9 cellular contexts compared by ENCODE assay signal in genomic region chr2:187658952-187659525, GRCh38.
DNase-seq lines count a peak whose midpoint lies in the region; ATAC-seq, FAIRE-seq and TF ChIP-seq lines count a peak whose summit lies in the region.
"Had no signal": no experiment of that assay in that cellular context is flagged by ENCODE, and none has a peak within 500 bp of the region (broad histone marks: within the 10 kb centered on the region; RNA-seq: fewer than 3 reads in every experiment).

No MANE protein-coding gene starts in this region.

- H3K9me3 ChIP-seq in K562 (replicated peaks; ENCODE audit: control insufficient read depth, insufficient read depth, low read depth, low read length): no peaks in the 10 kb centered on the region
- H3K9me3 ChIP-seq: thoracic aorta had no signal

- no peak overlapping the region for H3K4me2 ChIP-seq in K562 (ENCODE audit: insufficient read depth, low read length)

- no peaks in the 10 kb centered on the region for H3K79me2 ChIP-seq in K562 (ENCODE audit: control insufficient read depth, insufficient read depth, low read length)

- no peaks in the 10 kb centered on the region for H3K9me1 ChIP-seq in K562 (ENCODE audit: control insufficient read depth, insufficient read depth, low read length)

- no peaks in the 10 kb centered on the region for H3K27me3 ChIP-seq in K562 (ENCODE audit: control insufficient read depth in 2 of 2, insufficient read depth in 2 of 2, low read length in 2 of 2)

- H4K20me1 ChIP-seq in K562 (replicated peaks; ENCODE audit: control insufficient read depth, insufficient read depth, low read length): no peaks in the 10 kb centered on the region

- ATAC-seq in K562: peak; percentile 94
- ATAC-seq in GM19467 (IDR thresholded peaks at IDR 0.05; ENCODE audit: unreplicated experiment): no peak
- ATAC-seq in natural killer cell treated with Interleukin-12 subunit alpha and Interleukin-12 subunit beta and Interleukin-15 and Interleukin-18, amount 100 ng/mL, for 72 hours: no peak
- no peak for ATAC-seq in HG03097 (IDR thresholded peaks at IDR 0.05; ENCODE audit: low FRiP score, unreplicated experiment)

- no peak overlapping the region for H3K4me3 Mint-ChIP-seq in nephron progenitor cell
- no peak overlapping the region for H3K4me3 Mint-ChIP-seq in natural killer cell treated with Interleukin-12 subunit alpha and Interleukin-12 subunit beta and Interleukin-15 and Interleukin-18, amount 100 ng/mL, for 72 hours

- 0 out of 2 replicates have a peak, but pooled peaks have one; percentile 6 for TF ChIP-seq CTCF in GM12874 (IDR thresholded peaks at IDR 0.05; ENCODE audit: insufficient read depth, low read depth, low read length)
- peak; percentile 42 to 57 (median 48) for TF ChIP-seq CTCF in K562 (IDR thresholded peaks at IDR 0.05 in 2 of 3, conservative IDR thresholded peaks at IDR 0.05 in 1 of 3; ENCODE audit: insufficient read depth in 2 of 3, low read depth in 1 of 3, low read length in 3 of 3)
- peak; percentile 47 for TF ChIP-seq CTCF in nephron progenitor cell (IDR thresholded peaks at IDR 0.05)

- H3K27me3 Mint-ChIP-seq in nephron progenitor cell (ENCODE audit: low read depth, poor library complexity): peaks cover 3% of the 10 kb centered on the region
- H3K27me3 Mint-ChIP-seq in natural killer cell treated with Interleukin-12 subunit alpha and Interleukin-12 subunit beta and Interleukin-15 and Interleukin-18, amount 100 ng/mL, for 72 hours: no peaks in the 10 kb centered on the region

- in situ Hi-C loops in K562 (cut with MboI): no loop called here

- TF ChIP-seq POLR2A in K562 (conservative IDR thresholded peaks at IDR 0.05): no peak

- H3K4me3 ChIP-seq in K562: no peak overlapping the region
- H3K4me3 ChIP-seq: thoracic aorta had no signal

- intact Hi-C loops in K562 (cut with micrococcal nuclease): no loop called here

- no peak overlapping the region for H3K27ac Mint-ChIP-seq in nephron progenitor cell
- H3K27ac Mint-ChIP-seq in natural killer cell treated with Interleukin-12 subunit alpha and Interleukin-12 subunit beta and Interleukin-15 and Interleukin-18, amount 100 ng/mL, for 72 hours: no peak overlapping the region

- no peaks in the 10 kb centered on the region for H3K36me3 ChIP-seq in K562 (ENCODE audit: control insufficient read depth, insufficient read depth, low read length)
- H3K36me3 ChIP-seq: thoracic aorta had no signal

- no peak overlapping the region for H3K27ac ChIP-seq in K562 (ENCODE audit: extremely low read depth, low read depth, low read length)
- H3K27ac ChIP-seq: thoracic aorta had no signal

- H3K4me1 ChIP-seq in K562 (replicated peaks in 1 of 2; ENCODE audit: control insufficient read depth in 2 of 2, insufficient read depth in 2 of 2, low read length in 2 of 2): no peaks in the 10 kb centered on the region

- no TSS peak for BruUV-seq in K562 (replicated peaks; lab: Mats Ljungman, UMichigan)

- no peaks in the 10 kb centered on the region for H3K36me3 Mint-ChIP-seq in nephron progenitor cell (ENCODE audit: low read depth)
- no peaks in the 10 kb centered on the region for H3K36me3 Mint-ChIP-seq in natural killer cell treated with Interleukin-12 subunit alpha and Interleukin-12 subunit beta and Interleukin-15 and Interleukin-18, amount 100 ng/mL, for 72 hours

- DNase-seq in HPDE6-E6E7 (ENCODE audit: extremely low spot score) (peak; percentile 8), K562 (ENCODE audit: extremely low read depth in 1 of 4, low spot score in 3 of 4) (peak in 2 of 4 experiments; percentile 34 to 41), nephron progenitor cell (peak; percentile 5), globus pallidus (ENCODE audit: low spot score) (no peak)
- no peak for DNase-seq in natural killer cell treated with Interleukin-12 subunit alpha and Interleukin-12 subunit beta and Interleukin-15 and Interleukin-18, amount 100 ng/mL, for 72 hours (ENCODE audit: low spot score)

- H2AFZ ChIP-seq in K562 (ENCODE audit: low read depth, low read length): no peak overlapping the region

- H3K4me1 Mint-ChIP-seq in nephron progenitor cell: peaks cover 4% of the 10 kb centered on the region
- H3K4me1 Mint-ChIP-seq in natural killer cell treated with Interleukin-12 subunit alpha and Interleukin-12 subunit beta and Interleukin-15 and Interleukin-18, amount 100 ng/mL, for 72 hours (ENCODE audit: low read depth in 2 of 2): no peaks in the 10 kb centered on the region

- 8% methylated on average over 5 of the region's 5 CpGs for WGBS in K562 (ENCODE audit: insufficient coverage, low coverage, missing lambda C conversion rate)

- CTCF ChIA-PET in K562 (lab: Yijun Ruan, JAX; ENCODE audit: low intra/inter-chr PET ratio): interaction anchor here (0.7 kb wide), 1 partner anchor 78 kb away, joined by 3 read pairs; no protein-coding TSS in a partner anchor

- 0 out of 4 replicates have a peak, but pooled peaks of 1 of the 2 experiments have one; percentile 31 for TF ChIP-seq RAD21 in K562 (CRISPR knock-in tag; conservative IDR thresholded peaks at IDR 0.05 in 1 of 2, IDR thresholded peaks at IDR 0.05 in 1 of 2)

- no peak overlapping the region for H3K9ac ChIP-seq in K562 (ENCODE audit: insufficient read depth in 1 of 2, low read depth in 2 of 2, low read length in 2 of 2)

- POLR2A ChIA-PET in K562 (lab: Yijun Ruan, JAX): no interaction called here

- peaks cover 13% of the 10 kb centered on the region for H3K9me3 Mint-ChIP-seq in nephron progenitor cell
- H3K9me3 Mint-ChIP-seq in natural killer cell treated with Interleukin-12 subunit alpha and Interleukin-12 subunit beta and Interleukin-15 and Interleukin-18, amount 100 ng/mL, for 72 hours: peaks cover 8% of the 10 kb centered on the region

- peak; percentile 81 for FAIRE-seq in K562 (lab: Jason Lieb, UNC)

- TF ChIP-seq EP300 in K562 (IDR thresholded peaks at IDR 0.05; ENCODE audit: low read length): no peak

TF ChIP-seq in K562, 482 proteins besides CTCF, POLR2A, EP300 and RAD21:
- TF ChIP-seq ZC3H11A (IDR thresholded peaks at IDR 0.05; ENCODE audit: low read depth, low read length): no peak
- no peak for TF ChIP-seq HNRNPLL (IDR thresholded peaks at IDR 0.05; ENCODE audit: low read depth, low read length, poor library complexity, severe bottlenecking)
- TF ChIP-seq SPI1 (IDR thresholded peaks at IDR 0.05; ENCODE audit: borderline replicate concordance, low read depth, low read length): peak; percentile 49; the same call in 1 of the 2 replicates
TF ChIP-seq in K562: peak in this region for 1.

Comparison
In these comparisons a context has a peak if more than half of its experiments do, and no peak if none do; other contexts are left out.
1. DNase-seq: peak in HPDE6-E6E7 (single experiment) and nephron progenitor cell (single experiment); none in natural killer cell treated with Interleukin-12 subunit alpha and Interleukin-12 subunit beta and Interleukin-15 and Interleukin-18, amount 100 ng/mL, for 72 hours (single experiment) and globus pallidus (single experiment).
2. Peak in every context shown above with its lines, with median percentiles within 50 percentile points of each other: CTCF ChIP-seq.